1 cellular context compared by ENCODE assay signal in genomic region chr22:26499188-26499703, GRCh38.
TF ChIP-seq lines count a peak whose summit lies in the region.

No MANE protein-coding gene starts in this region.

TF ChIP-seq in IMR-90, 13 proteins besides CTCF, POLR2A, EP300 and RAD21:
- TF ChIP-seq RCOR1 (IDR thresholded peaks at IDR 0.05; ENCODE audit: insufficient replicate concordance, low read length) (no peak), USF2 (IDR thresholded peaks at IDR 0.05; ENCODE audit: low read depth, low read length) (no peak), FOS (IDR thresholded peaks at IDR 0.05; ENCODE audit: low read depth, low read length) (no peak), MAZ (IDR thresholded peaks at IDR 0.05; ENCODE audit: borderline replicate concordance, low read depth, low read length) (no peak), BHLHE40 (IDR thresholded peaks at IDR 0.05; ENCODE audit: low read depth, low read length) (no peak), MXI1 (IDR thresholded peaks at IDR 0.05; ENCODE audit: borderline replicate concordance, low read depth, low read length) (no peak), RFX5 (IDR thresholded peaks at IDR 0.05; ENCODE audit: low read depth, low read length) (no peak), CHD1 (IDR thresholded peaks at IDR 0.05; ENCODE audit: low read depth, low read length) (no peak), CEBPB (IDR thresholded peaks at IDR 0.05; ENCODE audit: low read depth, low read length) (no peak), SMC3 (IDR thresholded peaks at IDR 0.05; ENCODE audit: low read depth, low read length) (no peak), MAFK (IDR thresholded peaks at IDR 0.05; ENCODE audit: low read depth, low read length) (no peak), NFE2L2 (IDR thresholded peaks at IDR 0.05; ENCODE audit: low read depth, low read length) (no peak), ELK1 (IDR thresholded peaks at IDR 0.05; ENCODE audit: borderline replicate concordance, low read depth, low read length) (no peak)
